ENCODE assay signal across 9 cellular contexts in genomic region chr11:85590848-85591483, GRCh38. TPM values are rescaled to one million over a fixed set of nuclear protein-coding genes. Genes with fewer than 3 reads are reported as not detected.
DNase-seq lines count a peak whose midpoint lies in the region; ATAC-seq, FAIRE-seq and TF ChIP-seq lines count a peak whose summit lies in the region.
"Had no signal": no experiment of that assay in that cellular context is flagged by ENCODE, and none has a peak within 500 bp of the region (broad histone marks: within the 10 kb centered on the region; RNA-seq: fewer than 3 reads in every experiment).

No MANE protein-coding gene starts in this region.

- TF ChIP-seq RAD21 in A549 (conservative IDR thresholded peaks at IDR 0.05 in 1 of 2, IDR thresholded peaks at IDR 0.05 in 1 of 2), result peak; percentile 74 to 83

- TF ChIP-seq EP300 in A549 (IDR thresholded peaks at IDR 0.05), result no peak

- FAIRE-seq in A549 (lab: Jason Lieb, UNC), result peak; percentile 84

- POLR2A ChIA-PET in A549 (lab: Yijun Ruan, JAX), result no interaction called here

- no peak for TF ChIP-seq POLR2A in A549 (IDR thresholded peaks at IDR 0.05; ENCODE audit: low read length)

- ATAC-seq in A549, result peak; percentile 96 to 97
- ATAC-seq in GM18502 (IDR thresholded peaks at IDR 0.05; ENCODE audit: poor library complexity, unreplicated experiment), result peak; percentile 63
- ATAC-seq in GM21825 (IDR thresholded peaks at IDR 0.05; ENCODE audit: unreplicated experiment), result no peak

- WGBS in A549 (ENCODE audit: missing lambda C conversion rate), result 36% methylated on average over 4 of the region's 4 CpGs

- H3K4me3 ChIP-seq in A549 (no peak overlapping the region), cardiac fibroblast (replicated peaks in 1 of 2; ENCODE audit: low read depth in 2 of 2, low read length in 2 of 2) (no peak overlapping the region)

- no peak overlapping the region for H3K4me3 Mint-ChIP-seq in osteocyte (ENCODE audit: unreplicated experiment)
- H3K4me3 Mint-ChIP-seq: central memory CD8-positive, alpha-beta T cell had no signal

- no peaks in the 10 kb centered on the region for H3K9me3 ChIP-seq in A549

- H3K27ac ChIP-seq in A549, result no peak overlapping the region

- TF ChIP-seq CTCF in A549 (IDR thresholded peaks at IDR 0.05) (peak; percentile 69), cardiac fibroblast (IDR thresholded peaks at IDR 0.05; ENCODE audit: low read depth, low read length) (no peak), osteocyte (IDR thresholded peaks at IDR 0.05) (peak; percentile 44)

- DNase-seq in A549 (ENCODE audit: low read depth in 1 of 2, low spot score in 1 of 2), result peak; percentile 51 to 60
- peak; percentile 40 for DNase-seq in NCI-H1105 treated with DMSO at 0.1 percent for 48 hours (lab: John Stamatoyannopoulos, UW)
- DNase-seq in cardiac fibroblast (ENCODE audit: low read depth in 2 of 2), result peak; percentile 36 to 66
- DNase-seq in osteocyte (ENCODE audit: extremely low spot score, unreplicated experiment), result no peak
- DNase-seq in mucosa of gallbladder (ENCODE audit: low spot score), result no peak
- DNase-seq in SKM-1 treated with dmso at 0.1 percent for 144 hours (lab: John Stamatoyannopoulos, UW; ENCODE audit: unreplicated experiment), result no peak

- H3K4me2 ChIP-seq in A549, result no peak overlapping the region

- peaks cover 5% of the 10 kb centered on the region for H3K9me3 Mint-ChIP-seq in osteocyte (ENCODE audit: unreplicated experiment)
- H3K9me3 Mint-ChIP-seq: central memory CD8-positive, alpha-beta T cell had no signal

- H3K36me3 Mint-ChIP-seq in osteocyte (ENCODE audit: unreplicated experiment), result no peaks in the 10 kb centered on the region

- H3K27ac Mint-ChIP-seq in osteocyte (ENCODE audit: unreplicated experiment), result no peak overlapping the region

- peaks cover 35% of the 10 kb centered on the region for H3K27me3 Mint-ChIP-seq in osteocyte (ENCODE audit: unreplicated experiment)

- no peaks in the 10 kb centered on the region for H3K4me1 ChIP-seq in A549

- CTCF ChIA-PET in A549 (lab: Yijun Ruan, JAX), result interaction anchor here (0.6 to 3.3 kb wide), 18 partner anchors 10 to 1037 kb away, joined by 3 to 15 read pairs (median 3); no protein-coding TSS in a partner anchor

- no peaks in the 10 kb centered on the region for H3K4me1 Mint-ChIP-seq in osteocyte (ENCODE audit: unreplicated experiment)
- H3K4me1 Mint-ChIP-seq: central memory CD8-positive, alpha-beta T cell had no signal

TF ChIP-seq in A549, 52 proteins besides CTCF, POLR2A, EP300 and RAD21:
- TF ChIP-seq ESRRA (IDR thresholded peaks at IDR 0.05; ENCODE audit: borderline replicate concordance, low read length), result no peak
- TF ChIP-seq SMC3 (IDR thresholded peaks at IDR 0.05), result peak; percentile 78
TF ChIP-seq in A549: peak in this region for 1.

RNA-seq across cellular contexts. Expression of gene DLG2, which starts 36.2 kb away (rescaled TPM):
- polyA plus RNA-seq in A549 (2011; rRNA removed), result 0.66 and 0.79 TPM in 2 replicates
- 0.12 and 0.19 TPM in 2 replicates for polyA plus RNA-seq in A549 (2012; cell fraction: cytosol; rRNA removed)
- polyA plus RNA-seq in A549 (2012; cell fraction: nucleus; rRNA removed), result 0.11 and 0.13 TPM in 2 replicates
- polyA plus RNA-seq in A549 (2017; fragmentation: RNase III; extraction: RNeasy Plus Mini Kit Qiagen cat#74134 plus additional on column Dnase treatment), result 0.26 to 0.40 TPM (median 0.31 TPM) in 3 replicates
- polyA minus RNA-seq in A549 (2011; rRNA and poly(A)+ RNA removed), result 0.73 and 0.99 TPM in 2 replicates
- 1.2 and 2.1 TPM in 2 replicates for total RNA-seq in osteocyte
- total RNA-seq in mucosa of gallbladder, result 4.4 TPM

RNA-seq across cellular contexts. Expression of gene TMEM126B, which starts 37.4 kb away (rescaled TPM):
- polyA plus RNA-seq in A549 (2011; rRNA removed) (88.9 and 114 TPM in 2 replicates), A549 (2017; fragmentation: RNase III; extraction: RNeasy Plus Mini Kit Qiagen cat#74134 plus additional on column Dnase treatment) (70.6 to 82.4 TPM (median 75.0 TPM) in 3 replicates)
- 27.6 and 30.6 TPM in 2 replicates for polyA plus RNA-seq in A549 (2012; cell fraction: cytosol; rRNA removed)
- 10.0 and 25.9 TPM in 2 replicates for polyA plus RNA-seq in A549 (2012; cell fraction: nucleus; rRNA removed)
- 10.7 and 15.5 TPM in 2 replicates for polyA minus RNA-seq in A549 (2011; rRNA and poly(A)+ RNA removed)
- total RNA-seq in osteocyte (44.3 and 49.0 TPM in 2 replicates), mucosa of gallbladder (35.5 TPM)

RNA-seq across cellular contexts. Expression of gene TMEM126A, which starts 56.8 kb away (rescaled TPM):
- polyA plus RNA-seq in A549 (2011; rRNA removed), result 101 and 123 TPM in 2 replicates
- 34.9 and 41.4 TPM in 2 replicates for polyA plus RNA-seq in A549 (2012; cell fraction: cytosol; rRNA removed)
- polyA plus RNA-seq in A549 (2012; cell fraction: nucleus; rRNA removed), result 7.9 and 9.4 TPM in 2 replicates
- 74.9 to 79.4 TPM (median 76.2 TPM) in 3 replicates for polyA plus RNA-seq in A549 (2017; fragmentation: RNase III; extraction: RNeasy Plus Mini Kit Qiagen cat#74134 plus additional on column Dnase treatment)
- polyA minus RNA-seq in A549 (2011; rRNA and poly(A)+ RNA removed), result 9.0 and 11.4 TPM in 2 replicates
- total RNA-seq in osteocyte, result 25.0 and 28.9 TPM in 2 replicates
- 18.3 TPM for total RNA-seq in mucosa of gallbladder

Comparison
In these comparisons a context has a peak if more than half of its experiments do, and no peak if none do; other contexts are left out.
1. DNase-seq: peak in A549 (2 of 2), NCI-H1105 treated with DMSO at 0.1 percent for 48 hours (single experiment) and cardiac fibroblast (2 of 2); none in osteocyte (single experiment), mucosa of gallbladder (single experiment) and SKM-1 treated with dmso at 0.1 percent for 144 hours (single experiment).